In genomic region chr19:35039881-35040456, GRCh38 we compare ENCODE assay signal across 1 cellular context.
TF ChIP-seq lines count a peak whose summit lies in the region.

No MANE protein-coding gene starts in this region.

TF ChIP-seq in HepG2, 621 proteins besides CTCF, POLR2A, EP300 and RAD21 (continued from another document and continues in another):
- peak; percentile 43; the same call in 1 of the 2 replicates for TF ChIP-seq ARID5B (CRISPR knock-in tag; IDR thresholded peaks at IDR 0.05)
- TF ChIP-seq SKI (IDR thresholded peaks at IDR 0.05; ENCODE audit: partially characterized antibody): no peak
- TF ChIP-seq ZNF678 (CRISPR knock-in tag; IDR thresholded peaks at IDR 0.05): 0 out of 2 replicates have a peak, but pooled peaks have one; percentile 8
- TF ChIP-seq NR2F2 (IDR thresholded peaks at IDR 0.05; ENCODE audit: borderline replicate concordance, low read depth): 0 out of 2 replicates have a peak, but pooled peaks have one; percentile 42
- no peak for TF ChIP-seq CCAR2 (optimal IDR thresholded peaks at IDR 0.05; ENCODE audit: low read depth, low read length)
- TF ChIP-seq ZBTB42 (CRISPR knock-in tag; IDR thresholded peaks at IDR 0.05): no peak
- no peak for TF ChIP-seq NFIC (IDR thresholded peaks at IDR 0.05; ENCODE audit: low read length)
- TF ChIP-seq DMAP1 (CRISPR knock-in tag; IDR thresholded peaks at IDR 0.05): no peak
- no peak for TF ChIP-seq ZNF776 (CRISPR knock-in tag; IDR thresholded peaks at IDR 0.05)
- no peak for TF ChIP-seq ZMYM2 (CRISPR knock-in tag; IDR thresholded peaks at IDR 0.05)
- TF ChIP-seq ZNF274 (CRISPR knock-in tag; IDR thresholded peaks at IDR 0.05): no peak
- TF ChIP-seq MAFF (IDR thresholded peaks at IDR 0.05; ENCODE audit: low read depth, low read length): no peak
- TF ChIP-seq U2AF2 (IDR thresholded peaks at IDR 0.05; ENCODE audit: low read depth, low read length): no peak
- TF ChIP-seq ZFP36L1 (CRISPR knock-in tag; IDR thresholded peaks at IDR 0.05): no peak
- TF ChIP-seq CBFB (CRISPR knock-in tag; IDR thresholded peaks at IDR 0.05): no peak
- TF ChIP-seq GLMP (CRISPR knock-in tag; IDR thresholded peaks at IDR 0.05; ENCODE audit: borderline replicate concordance): no peak
- TF ChIP-seq CERS6 (CRISPR knock-in tag; IDR thresholded peaks at IDR 0.05): no peak
- TF ChIP-seq MBD4 (IDR thresholded peaks at IDR 0.05; ENCODE audit: borderline replicate concordance, low read length): no peak
- no peak for TF ChIP-seq NFE2 (CRISPR knock-in tag; IDR thresholded peaks at IDR 0.05)
- no peak for TF ChIP-seq PREB (CRISPR knock-in tag; IDR thresholded peaks at IDR 0.05)
- TF ChIP-seq THAP9 (CRISPR knock-in tag; IDR thresholded peaks at IDR 0.05; ENCODE audit: borderline replicate concordance): no peak
- peak; percentile 88 for TF ChIP-seq ZBTB7A (CRISPR knock-in tag; IDR thresholded peaks at IDR 0.05)
- no peak for TF ChIP-seq ZNF605 (CRISPR knock-in tag; IDR thresholded peaks at IDR 0.05)
- TF ChIP-seq SIX4 (CRISPR knock-in tag; IDR thresholded peaks at IDR 0.05): no peak
- no peak for TF ChIP-seq ZNF75D (CRISPR knock-in tag; IDR thresholded peaks at IDR 0.05; ENCODE audit: borderline replicate concordance)
- TF ChIP-seq ZNF781 (CRISPR knock-in tag; IDR thresholded peaks at IDR 0.05; ENCODE audit: borderline replicate concordance, not compliant biosample characterization): peak; percentile 9
- no peak for TF ChIP-seq ZC3H13 (CRISPR knock-in tag; IDR thresholded peaks at IDR 0.05)
- TF ChIP-seq ZBTB33 (CRISPR knock-in tag; IDR thresholded peaks at IDR 0.05): peak; percentile 88
- TF ChIP-seq CREM (IDR thresholded peaks at IDR 0.05): no peak; the same call in 1 of the 2 replicates
- no peak for TF ChIP-seq CREM (CRISPR knock-in tag; IDR thresholded peaks at IDR 0.05)
- TF ChIP-seq FOXP1 (IDR thresholded peaks at IDR 0.05): no peak
- TF ChIP-seq FOXP1 (CRISPR knock-in tag; IDR thresholded peaks at IDR 0.05): no peak
- no peak for TF ChIP-seq ZSCAN30 (CRISPR knock-in tag; IDR thresholded peaks at IDR 0.05)
- TF ChIP-seq ESRRA (CRISPR knock-in tag; IDR thresholded peaks at IDR 0.05; ENCODE audit: low read depth): no peak
- no peak for TF ChIP-seq ZNF883 (CRISPR knock-in tag; IDR thresholded peaks at IDR 0.05; ENCODE audit: not compliant biosample characterization)
- TF ChIP-seq GMEB2 (CRISPR knock-in tag; IDR thresholded peaks at IDR 0.05; ENCODE audit: low read depth): no peak
- peak; percentile 71; the same call in 1 of the 2 replicates for TF ChIP-seq ETV5 (CRISPR knock-in tag; IDR thresholded peaks at IDR 0.05; ENCODE audit: borderline replicate concordance)
- TF ChIP-seq PRDM10 (CRISPR knock-in tag; IDR thresholded peaks at IDR 0.05; ENCODE audit: low read depth): no peak
- no peak for TF ChIP-seq ZNF136 (CRISPR knock-in tag; IDR thresholded peaks at IDR 0.05; ENCODE audit: low read depth)
- peak; percentile 34; the same call in 1 of the 2 replicates for TF ChIP-seq SKIL (CRISPR knock-in tag; IDR thresholded peaks at IDR 0.05; ENCODE audit: borderline replicate concordance)
- TF ChIP-seq ZNF160 (CRISPR knock-in tag; IDR thresholded peaks at IDR 0.05): no peak
- TF ChIP-seq ZSCAN25 (CRISPR knock-in tag; IDR thresholded peaks at IDR 0.05): peak; percentile 92
- no peak for TF ChIP-seq BRD4 (CRISPR knock-in tag; IDR thresholded peaks at IDR 0.05)
- no peak for TF ChIP-seq ZNF282 (IDR thresholded peaks at IDR 0.05; ENCODE audit: partially characterized antibody)
- TF ChIP-seq STAT5B (CRISPR knock-in tag; IDR thresholded peaks at IDR 0.05): no peak
- TF ChIP-seq ZEB1 (IDR thresholded peaks at IDR 0.05; ENCODE audit: insufficient replicate concordance, low read depth): no peak
- TF ChIP-seq ZSCAN31 (CRISPR knock-in tag; IDR thresholded peaks at IDR 0.05; ENCODE audit: low read depth): no peak
- no peak for TF ChIP-seq PHF5A (CRISPR knock-in tag; IDR thresholded peaks at IDR 0.05; ENCODE audit: low read depth, unreplicated experiment)
- TF ChIP-seq MED13 (CRISPR knock-in tag; IDR thresholded peaks at IDR 0.05): no peak
- peak; percentile 41 for TF ChIP-seq GABPB1 (CRISPR knock-in tag; IDR thresholded peaks at IDR 0.05)
- no peak for TF ChIP-seq RFX1 (IDR thresholded peaks at IDR 0.05)
